In genomic region chr15:93438310-93438709, GRCh38 we compare ENCODE assay signal across 2 cellular contexts.
TF ChIP-seq lines count a peak whose summit lies in the region.

No MANE protein-coding gene starts in this region.

TF ChIP-seq in HepG2, 621 proteins besides CTCF, POLR2A, EP300 and RAD21:
- TF ChIP-seq, protein P1, sequence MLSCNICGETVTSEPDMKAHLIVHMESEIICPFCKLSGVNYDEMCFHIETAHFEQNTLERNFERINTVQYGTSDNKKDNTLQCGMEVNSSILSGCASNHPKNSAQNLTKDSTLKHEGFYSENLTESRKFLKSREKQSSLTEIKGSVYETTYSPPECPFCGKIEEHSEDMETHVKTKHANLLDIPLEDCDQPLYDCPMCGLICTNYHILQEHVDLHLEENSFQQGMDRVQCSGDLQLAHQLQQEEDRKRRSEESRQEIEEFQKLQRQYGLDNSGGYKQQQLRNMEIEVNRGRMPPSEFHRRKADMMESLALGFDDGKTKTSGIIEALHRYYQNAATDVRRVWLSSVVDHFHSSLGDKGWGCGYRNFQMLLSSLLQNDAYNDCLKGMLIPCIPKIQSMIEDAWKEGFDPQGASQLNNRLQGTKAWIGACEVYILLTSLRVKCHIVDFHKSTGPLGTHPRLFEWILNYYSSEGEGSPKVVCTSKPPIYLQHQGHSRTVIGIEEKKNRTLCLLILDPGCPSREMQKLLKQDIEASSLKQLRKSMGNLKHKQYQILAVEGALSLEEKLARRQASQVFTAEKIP (CRISPR knock-in tag; IDR thresholded peaks at IDR 0.05; ENCODE audit: borderline replicate concordance), result no peak
- peak; percentile 42; the same call in 1 of the 2 replicates for TF ChIP-seq STAG1 (CRISPR knock-in tag; IDR thresholded peaks at IDR 0.05)

TF ChIP-seq in H1, 55 proteins besides CTCF, POLR2A, EP300 and RAD21:
- no peak for TF ChIP-seq POU5F1 (IDR thresholded peaks at IDR 0.05; ENCODE audit: low read depth, low read length)
